8 cellular contexts compared by ENCODE assay signal in the genomic region with DNA sequence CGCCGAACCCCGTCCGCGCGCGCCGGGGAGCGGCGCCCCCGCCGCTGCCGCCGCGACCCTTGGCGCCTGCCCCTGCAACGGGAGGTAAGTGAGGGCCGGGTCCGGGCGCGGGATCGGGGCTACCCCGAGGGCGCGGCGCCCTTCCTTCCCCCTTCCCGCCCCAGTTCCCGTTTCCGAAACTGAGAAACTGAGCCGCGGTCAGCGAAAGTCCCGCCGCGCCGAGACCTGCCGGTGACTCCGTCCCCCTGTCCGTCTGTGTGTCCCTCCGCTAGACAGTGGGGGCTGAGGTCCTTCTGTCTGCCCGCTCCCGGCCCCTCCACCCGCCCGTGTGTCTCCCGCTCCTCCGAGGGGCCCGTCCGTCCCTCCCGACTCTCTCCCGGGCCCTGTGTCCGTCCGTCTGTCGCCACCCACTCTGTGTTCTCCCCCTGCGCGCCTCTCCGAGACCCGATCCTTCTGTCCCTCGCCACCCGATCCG. TPM values are rescaled to one million over a fixed set of nuclear protein-coding genes. Genes with fewer than 3 reads are reported as not detected.
A peak's percentile ranks its signal among the peaks of the same experiment; 100 is the strongest.
DNase-seq lines count a peak whose midpoint lies in the region; ATAC-seq lines count a peak whose summit lies in the region.

No MANE protein-coding gene starts in this region.

- H3K9me3 Mint-ChIP-seq in activated naive CD8-positive, alpha-beta T cell treated with anti-CD3 and anti-CD28 coated beads for 36 hours, result no peaks in the 10 kb centered on the region

- peak overlapping the region; percentile 91 for H3K4me3 Mint-ChIP-seq in activated naive CD8-positive, alpha-beta T cell treated with anti-CD3 and anti-CD28 coated beads for 36 hours

- WGBS in iPS DF 6.9 (ENCODE audit: insufficient coverage, insufficient read length), result no CpG with 5 or more reads among the region's 60 CpGs

- peak overlapping the region; percentile 88 to 100 (median 98) for H3K4me3 ChIP-seq in BLaER1 treated with 17β-estradiol and CSF1 and Interleukin-3, amounts not matched to agents 10 nM and 100 nM
- peak overlapping the region; percentile 87 for H3K4me3 ChIP-seq in iPS DF 6.9 (ENCODE audit: low read length)

- peaks cover 2% of the 10 kb centered on the region for H3K36me3 Mint-ChIP-seq in activated naive CD8-positive, alpha-beta T cell treated with anti-CD3 and anti-CD28 coated beads for 36 hours

- DNase-seq in HK-2 (ENCODE audit: unreplicated experiment), result peak; percentile 42
- no peak for DNase-seq in activated naive CD8-positive, alpha-beta T cell treated with anti-CD3 and anti-CD28 coated beads for 36 hours
- no peak for DNase-seq in iPS DF 6.9 (ENCODE audit: low read depth, low spot score)
- peak; percentile 45 for DNase-seq in stimulated activated CD8-positive, alpha-beta memory T cell treated with anti-CD3 and anti-CD28 coated beads, Interleukin-4, amount 100 ng/mL, for 48 hours
- DNase-seq in NCI-H345 treated with DMSO at 0.1 percent for 48 hours (lab: John Stamatoyannopoulos, UW; ENCODE audit: unreplicated experiment), result no peak

- H3K4me1 Mint-ChIP-seq in activated naive CD8-positive, alpha-beta T cell treated with anti-CD3 and anti-CD28 coated beads for 36 hours, result peaks cover 21% of the 10 kb centered on the region

- peak overlapping the region; percentile 77 for H3K27ac Mint-ChIP-seq in activated naive CD8-positive, alpha-beta T cell treated with anti-CD3 and anti-CD28 coated beads for 36 hours

- peaks cover 16% of the 10 kb centered on the region for H3K27me3 Mint-ChIP-seq in activated naive CD8-positive, alpha-beta T cell treated with anti-CD3 and anti-CD28 coated beads for 36 hours

- peaks cover 0 to 16% (median 13%) of the 10 kb centered on the region in 11 experiments; a peak in 17 of 22 replicates for H3K27me3 ChIP-seq in BLaER1 treated with 17β-estradiol and CSF1 and Interleukin-3, amounts not matched to agents 10 nM and 100 nM
- no peaks in the 10 kb centered on the region; the same call in 1 of the 2 replicates for H3K27me3 ChIP-seq in iPS DF 6.9 (ENCODE audit: control insufficient read depth, insufficient read depth, low read length)

- peak overlapping the region; percentile 84 to 100 (median 96) for H3K27ac ChIP-seq in BLaER1 treated with 17β-estradiol and CSF1 and Interleukin-3, amounts not matched to agents 10 nM and 100 nM
- no peak overlapping the region for H3K27ac ChIP-seq in iPS DF 6.9 (ENCODE audit: low read length)

- no peaks in the 10 kb centered on the region for H3K9me3 ChIP-seq in BLaER1 treated with 17β-estradiol and CSF1 and Interleukin-3, amounts not matched to agents 10 nM and 100 nM (replicated peaks in 1 of 11)
- H3K9me3 ChIP-seq in iPS DF 6.9 (ENCODE audit: control insufficient read depth, insufficient read depth, low read length), result no peaks in the 10 kb centered on the region

- peak overlapping the region; percentile 96 to 99 (median 98) for H3K9ac ChIP-seq in BLaER1 treated with 17β-estradiol and CSF1 and Interleukin-3, amounts not matched to agents 10 nM and 100 nM

- peaks cover 60 to 77% (median 71%) of the 10 kb centered on the region in 10 experiments for H3K4me1 ChIP-seq in BLaER1 treated with 17β-estradiol and CSF1 and Interleukin-3, amounts not matched to agents 10 nM and 100 nM
- peaks cover 17% of the 10 kb centered on the region for H3K4me1 ChIP-seq in iPS DF 6.9 (ENCODE audit: control insufficient read depth, insufficient read depth, low read length)

- ATAC-seq in GM19438 (IDR thresholded peaks at IDR 0.05; ENCODE audit: low read depth, unreplicated experiment), result peak; percentile 18
- no peak for ATAC-seq in GM19324 (IDR thresholded peaks at IDR 0.05; ENCODE audit: low FRiP score, unreplicated experiment)

- peaks cover 18 to 43% (median 29%) of the 10 kb centered on the region in 11 experiments; a peak in 21 of 22 replicates for H3K36me3 ChIP-seq in BLaER1 treated with 17β-estradiol and CSF1 and Interleukin-3, amounts not matched to agents 10 nM and 100 nM
- no peaks in the 10 kb centered on the region for H3K36me3 ChIP-seq in iPS DF 6.9 (ENCODE audit: control insufficient read depth, insufficient read depth, low read length)

- peaks cover 41 to 52% (median 44%) of the 10 kb centered on the region in 11 experiments for H4K20me1 ChIP-seq in BLaER1 treated with 17β-estradiol and CSF1 and Interleukin-3, amounts not matched to agents 10 nM and 100 nM

- peak overlapping the region in 9 of 11 experiments; percentile 36 to 99 (median 71); a peak in 16 of 22 replicates for H3K4me2 ChIP-seq in BLaER1 treated with 17β-estradiol and CSF1 and Interleukin-3, amounts not matched to agents 10 nM and 100 nM

RNA-seq across cellular contexts. Expression of a gene that starts 0.4 kb away (rescaled TPM):
- total RNA-seq in activated naive CD8-positive, alpha-beta T cell treated with anti-CD3 and anti-CD28 coated beads for 36 hours, result 10 to 100 TPM; 16.5 to 17.5 TPM

RNA-seq across cellular contexts. Expression of a gene that starts 31.1 kb away (rescaled TPM):
- total RNA-seq in activated naive CD8-positive, alpha-beta T cell treated with anti-CD3 and anti-CD28 coated beads for 36 hours, result 10 to 100 TPM; 49.3 to 50.7 TPM

Comparison
In these comparisons a context has a peak if more than half of its experiments do, and no peak if none do; other contexts are left out.
1. DNase-seq: peak in HK-2 (single experiment) and stimulated activated CD8-positive, alpha-beta memory T cell treated with anti-CD3 and anti-CD28 coated beads, Interleukin-4, amount 100 ng/mL, for 48 hours (single experiment); none in activated naive CD8-positive, alpha-beta T cell treated with anti-CD3 and anti-CD28 coated beads for 36 hours (single experiment), iPS DF 6.9 (single experiment) and NCI-H345 treated with DMSO at 0.1 percent for 48 hours (single experiment).